In genomic region chr1:7405844-7406500, GRCh38 we compare ENCODE assay signal across 23 cellular contexts.
DNase-seq lines count a peak whose midpoint lies in the region; FAIRE-seq and TF ChIP-seq lines count a peak whose summit lies in the region.
"Had no signal": no experiment of that assay in that cellular context is flagged by ENCODE, and none has a peak within 500 bp of the region (broad histone marks: within the 10 kb centered on the region; RNA-seq: fewer than 3 reads in every experiment).

No MANE protein-coding gene starts in this region.

- no peaks in the 10 kb centered on the region for H4K20me1 ChIP-seq in KMS-11 (ENCODE audit: insufficient read depth)

- TF ChIP-seq EP300 in stomach (IDR thresholded peaks at IDR 0.05): no peak

- H3K9ac ChIP-seq in KMS-11: peak overlapping the region; percentile 22; the same call in 1 of the 2 replicates
- H3K9ac ChIP-seq: GM23248, neural progenitor cell had no signal

- no peak overlapping the region for H3K4me3 ChIP-seq in KMS-11 (IDR thresholded peaks at IDR 0.05; ENCODE audit: insufficient read depth, low read depth, low read length)
- H3K4me3 ChIP-seq in stomach: no peak overlapping the region
- H3K4me3 ChIP-seq: breast epithelium, GM23248, lung, neural progenitor cell, skin epidermis had no signal

- DNase-seq in GM12891 (ENCODE audit: insufficient read length, low spot score) (peak; percentile 11), iPS-NIHi7 (ENCODE audit: extremely low spot score) (peak; percentile 6), stomach (peak; percentile 13), SKM-1 treated with dmso at 0.1 percent for 144 hours (lab: John Stamatoyannopoulos, UW; ENCODE audit: unreplicated experiment) (no peak), SIG-M5 treated with dmso at 0.1 percent for 504 hours (lab: John Stamatoyannopoulos, UW; ENCODE audit: unreplicated experiment) (no peak), SHP77 (lab: John Stamatoyannopoulos, UW) (no peak)
- DNase-seq: activated B cell treated with CpG ODN at 0.5 μM for 24 hours; activated CD4-positive, alpha-beta T cell treated with anti-CD3 and anti-CD28 coated beads, Interleukin-2, amount 50 U/mL, for 48 hours; activated naive CD4-positive, alpha-beta T cell treated with anti-CD3 and anti-CD28 coated beads, Interleukin-2, amount 10 ng/mL, durations not matched to agents 7 days and 5 days; amniotic stem cell; CD4-positive, CD25-positive, alpha-beta regulatory T cell; EL; GM23248; NCI-H1092 treated with DMSO at 0.1 percent for 48 hours; NCI-H187 treated with DMSO at 0.1 percent for 48 hours; stimulated activated CD4-positive, alpha-beta T cell treated with anti-CD3 and anti-CD28 coated beads, Interleukin-1b, Interleukin-23, amount 100 ng/mL, for 48 hours had no signal

- TF ChIP-seq CTCF in KMS-11 (conservative IDR thresholded peaks at IDR 0.05; ENCODE audit: low read depth, low read length) (no peak), stomach (IDR thresholded peaks at IDR 0.05) (no peak)

- H3K4me1 ChIP-seq in KMS-11 (ENCODE audit: low read depth, poor library complexity, severe bottlenecking): peaks cover 68% of the 10 kb centered on the region
- H3K4me1 ChIP-seq in stomach: no peaks in the 10 kb centered on the region
- H3K4me1 ChIP-seq: breast epithelium, neural progenitor cell had no signal

- H2AFZ ChIP-seq in KMS-11 (ENCODE audit: low read depth): 0 out of 2 replicates have a peak overlapping the region, but pooled peaks have one; percentile 7
- H2AFZ ChIP-seq: GM23248, neural progenitor cell had no signal

- H3K27me3 ChIP-seq in KMS-11 (ENCODE audit: insufficient read depth, low read depth) (no peaks in the 10 kb centered on the region), stomach (no peaks in the 10 kb centered on the region)
- H3K27me3 ChIP-seq: breast epithelium, neural progenitor cell had no signal

- H3K9me3 ChIP-seq in stomach: no peaks in the 10 kb centered on the region
- H3K9me3 ChIP-seq: breast epithelium had no signal

- FAIRE-seq in GM12891 (lab: Jason Lieb, UNC): peak; percentile 33
- FAIRE-seq: endometrium, keratinocyte had no signal

- 85 to 89% (median 86%) methylated on average over 9 of the region's 9 CpGs for WGBS in stomach, 5 donors

- peak overlapping the region; percentile 91 for H3K27ac ChIP-seq in KMS-11
- no peak overlapping the region for H3K27ac ChIP-seq in stomach
- H3K27ac ChIP-seq: breast epithelium, GM23248, neural progenitor cell, skin epidermis had no signal

- H3K4me2 ChIP-seq in KMS-11: peak overlapping the region; percentile 43; the same call in 1 of the 2 replicates
- H3K4me2 ChIP-seq: neural progenitor cell had no signal

- TF ChIP-seq POLR2A in GM12891 (IDR thresholded peaks at IDR 0.05; ENCODE audit: low read depth, low read length): no peak
- TF ChIP-seq POLR2A in stomach (IDR thresholded peaks at IDR 0.05): no peak

- no peaks in the 10 kb centered on the region for H3K36me3 ChIP-seq in KMS-11 (ENCODE audit: insufficient read depth)
- H3K36me3 ChIP-seq in stomach: no peaks in the 10 kb centered on the region
- H3K36me3 ChIP-seq: breast epithelium, neural progenitor cell had no signal

- intact Hi-C loops in stomach (cut with DNase I; ENCODE audit: low total_unique reads): no loop called here

- no peaks in the 10 kb centered on the region for H3K79me2 ChIP-seq in KMS-11 (ENCODE audit: insufficient read depth, low read depth)

TF ChIP-seq in GM12891, 5 proteins besides CTCF, POLR2A, EP300 and RAD21:
- TF ChIP-seq TAF1 (IDR thresholded peaks at IDR 0.05; ENCODE audit: low read depth, low read length) (no peak), POLR2AphosphoS5 (IDR thresholded peaks at IDR 0.05; ENCODE audit: low read depth, low read length) (no peak), SPI1 (IDR thresholded peaks at IDR 0.05; ENCODE audit: low read depth, low read length) (no peak), POU2F2 (IDR thresholded peaks at IDR 0.05; ENCODE audit: low read depth, low read length) (no peak), PAX5 (IDR thresholded peaks at IDR 0.05; ENCODE audit: insufficient read depth, low read length, severe bottlenecking) (no peak)

Comparison
In these comparisons a context has a peak if more than half of its experiments do, and no peak if none do; other contexts are left out.
1. DNase-seq: peak in GM12891 (single experiment), iPS-NIHi7 (single experiment) and stomach (single experiment); none in SKM-1 treated with dmso at 0.1 percent for 144 hours (single experiment), SIG-M5 treated with dmso at 0.1 percent for 504 hours (single experiment) and SHP77 (0 of 2).